11 cellular contexts compared by ENCODE assay signal in genomic region chr7:20030915-20031362, GRCh38.
DNase-seq lines count a peak whose midpoint lies in the region; ATAC-seq and TF ChIP-seq lines count a peak whose summit lies in the region.
"Had no signal": no experiment of that assay in that cellular context is flagged by ENCODE, and none has a peak within 500 bp of the region (broad histone marks: within the 10 kb centered on the region; RNA-seq: fewer than 3 reads in every experiment).

No MANE protein-coding gene starts in this region.

- H3K36me3 Mint-ChIP-seq in activated B cell treated with CpG ODN at 0.5 μM for 24 hours (ENCODE audit: low read depth): no peaks in the 10 kb centered on the region

- TF ChIP-seq CTCF in AG04450 (IDR thresholded peaks at IDR 0.05; ENCODE audit: low read depth, low read length) (no peak), activated B cell treated with CpG ODN at 0.5 μM for 24 hours (IDR thresholded peaks at IDR 0.05) (no peak), Peyer's patch (IDR thresholded peaks at IDR 0.05) (no peak)

- peak overlapping the region; percentile 32 for H3K27ac Mint-ChIP-seq in activated B cell treated with CpG ODN at 0.5 μM for 24 hours

- H3K9me3 ChIP-seq in AG04450 (ENCODE audit: control insufficient read depth, insufficient read depth, low read length): no peaks in the 10 kb centered on the region
- no peaks in the 10 kb centered on the region for H3K9me3 ChIP-seq in Peyer's patch
- H3K9me3 ChIP-seq: BE2C, SJSA1 had no signal

- CTCF ChIA-PET in AG04450 (lab: Charles Lee) (interaction anchor here (0.7 kb wide), 1 partner anchor 322 kb away, joined by 3 read pairs; the partner anchor contains the start of gene POLR1F), activated B cell treated with CpG ODN at 0.5 μM for 24 hours (lab: Charles Lee) (interaction anchor here (1.6 to 2.6 kb wide), 3 partner anchors 9 to 48 kb away, joined by 4 to 6 read pairs (median 4); no protein-coding TSS in a partner anchor)

- H3K4me3 Mint-ChIP-seq in activated B cell treated with CpG ODN at 0.5 μM for 24 hours: peak overlapping the region; percentile 35

- POLR2A ChIA-PET in AG04450 (lab: Yijun Ruan, JAX) (interaction anchor here (1.0 kb wide), 1 partner anchor 300 kb away, joined by 3 read pairs; the partner anchor contains the start of gene ITGB8), activated B cell treated with CpG ODN at 0.5 μM for 24 hours (lab: Charles Lee) (interaction anchor here (1.4 to 1.6 kb wide), 2 partner anchors 9 to 12 kb away, joined by 3 to 14 read pairs; no protein-coding TSS in a partner anchor)

- no peak for TF ChIP-seq POLR2A in Peyer's patch (IDR thresholded peaks at IDR 0.05)

- DNase-seq in AG04450 (ENCODE audit: low read depth, low spot score) (peak; percentile 11), activated B cell treated with CpG ODN at 0.5 μM for 24 hours (no peak), Peyer's patch (no peak), RKO (ENCODE audit: low spot score) (no peak), NCI-H1436 treated with DMSO at 0.1 percent for 48 hours (lab: John Stamatoyannopoulos, UW) (no peak)
- DNase-seq in activated CD4-positive, alpha-beta T cell treated with anti-CD3 and anti-CD28 coated beads for 1 hour: no peak
- DNase-seq: activated naive CD4-positive, alpha-beta T cell treated with Interleukin-2 at 50 U/mL for 16 hours; BE2C had no signal

- H3K4me1 ChIP-seq in Peyer's patch: no peaks in the 10 kb centered on the region
- H3K4me1 ChIP-seq: BE2C had no signal

- intact Hi-C loops in activated B cell treated with CpG ODN at 0.5 μM for 24 hours (cut with micrococcal nuclease): loop anchor here (1.0 kb wide), 1 partner anchor 9 kb away; no protein-coding TSS in a partner anchor

- no peaks in the 10 kb centered on the region for H3K27me3 Mint-ChIP-seq in activated B cell treated with CpG ODN at 0.5 μM for 24 hours

- H3K36me3 ChIP-seq in Peyer's patch: no peaks in the 10 kb centered on the region
- H3K36me3 ChIP-seq: BE2C, SJSA1 had no signal

- peaks cover 26% of the 10 kb centered on the region for H3K4me1 Mint-ChIP-seq in activated B cell treated with CpG ODN at 0.5 μM for 24 hours

- H3K27ac ChIP-seq in AG04450 (ENCODE audit: low read depth, low read length) (no peak overlapping the region), Peyer's patch (no peak overlapping the region)
- H3K27ac ChIP-seq: SJSA1 had no signal

- ATAC-seq in GM19395 (IDR thresholded peaks at IDR 0.05; ENCODE audit: unreplicated experiment): peak; percentile 42
- ATAC-seq in HG03064 (IDR thresholded peaks at IDR 0.05; ENCODE audit: low read depth, unreplicated experiment): peak; percentile 58
- peak; percentile 37 for ATAC-seq in activated B cell treated with CpG ODN at 0.5 μM for 24 hours (ENCODE audit: low read depth)

- H3K9me3 Mint-ChIP-seq in activated B cell treated with CpG ODN at 0.5 μM for 24 hours: no peaks in the 10 kb centered on the region

- H3K4me3 ChIP-seq in AG04450 (ENCODE audit: low read depth, low read length) (no peak overlapping the region), Peyer's patch (no peak overlapping the region)
- H3K4me3 ChIP-seq: SJSA1 had no signal

- no peaks in the 10 kb centered on the region for H3K27me3 ChIP-seq in AG04450 (ENCODE audit: control insufficient read depth, insufficient read depth, low read length)
- H3K27me3 ChIP-seq in Peyer's patch: no peaks in the 10 kb centered on the region
- H3K27me3 ChIP-seq: SJSA1 had no signal
